In the genomic region with DNA sequence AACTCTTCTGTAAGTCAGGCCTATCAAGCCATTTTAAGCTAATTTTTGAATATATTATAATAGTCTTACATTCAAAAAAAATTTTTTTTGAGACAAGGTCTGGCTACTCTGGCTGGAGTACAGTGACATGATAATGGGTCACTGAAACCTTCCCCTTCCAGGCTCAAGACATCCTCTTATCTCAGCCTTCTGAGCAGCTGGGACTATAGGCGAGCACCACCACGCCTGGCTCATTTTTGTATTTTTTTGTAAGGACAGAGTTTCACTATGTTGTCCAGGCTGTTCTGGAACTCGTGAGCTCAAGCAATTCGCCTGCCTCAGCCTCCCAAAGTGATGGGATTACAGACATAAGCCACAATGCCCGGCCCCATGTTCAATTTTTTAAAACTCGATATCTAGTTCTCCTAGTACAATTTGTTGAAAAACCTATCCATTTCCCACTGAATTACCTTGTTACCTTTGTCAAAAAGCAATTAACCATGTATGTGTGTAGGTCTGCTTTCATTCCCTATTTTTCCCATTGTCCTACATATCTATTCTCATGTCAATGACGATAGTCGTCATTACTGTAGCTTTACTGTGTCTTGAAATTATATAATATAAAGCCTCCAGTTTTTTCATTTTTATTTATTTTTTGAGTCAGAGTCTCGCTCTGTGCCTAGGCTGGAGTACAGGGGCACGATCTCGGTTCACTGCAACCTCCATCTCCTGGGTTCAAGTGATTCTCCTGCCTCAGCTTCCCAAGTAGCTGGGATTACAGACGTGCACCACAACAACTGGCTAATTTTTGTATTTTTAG, we compare ENCODE assay signal across 20 cellular contexts.
"Had no signal": no experiment of that assay in that cellular context is flagged by ENCODE, and none has a peak within 500 bp of the region (broad histone marks: within the 10 kb centered on the region; RNA-seq: fewer than 3 reads in every experiment).

No MANE protein-coding gene starts in this region.

- DNase-seq: IMR-90, Kasumi-1, MM.1S, NCI-H1092 treated with DMSO at 0.1 percent for 48 hours, NCI-H1436, NCI-H187, NCI-H2029, NCI-H2081 treated with DMSO at 0.1 percent for 48 hours, NCI-H2171, NCI-H226, NCI-H446, NCI-H510A, NCI-H524 treated with DMSO at 0.1 percent for 48 hours, NCI-H69, NCI-H774, PC-3, SHP77, SK-N-SH had no signal

- ATAC-seq: HepG2, Panc1, PC-3 had no signal
